Comparison of ENCODE assay signal across 8 cellular contexts in genomic region chr6:27795697-27796494, GRCh38.
DNase-seq lines count a peak whose midpoint lies in the region; ATAC-seq and TF ChIP-seq lines count a peak whose summit lies in the region.

No MANE protein-coding gene starts in this region.

- no peaks in the 10 kb centered on the region for H3K27me3 ChIP-seq in aorta (ENCODE audit: control insufficient read depth in 1 of 2, insufficient read depth in 2 of 2, low read length in 1 of 2)

- H3K27me3 Mint-ChIP-seq in naive B cell, result peaks cover 11 to 24% (median 22%) of the 10 kb centered on the region in 3 donors

- H3K4me3 ChIP-seq in epithelial cell of esophagus (ENCODE audit: low read length) (no peak overlapping the region), aorta (ENCODE audit: low read length in 2 of 2) (no peak overlapping the region)

- H3K27ac Mint-ChIP-seq in naive B cell, result peak overlapping the region in 2 of 6 donors; percentile 45 to 91

- TF ChIP-seq CTCF in epithelial cell of esophagus (IDR thresholded peaks at IDR 0.05; ENCODE audit: insufficient read depth, low read depth, low read length, missing control alignments), result peak; percentile 68

- H3K4me1 Mint-ChIP-seq in naive B cell, result peaks cover 20 to 23% (median 21%) of the 10 kb centered on the region in 3 donors

- 4% methylated on average over 5 of the region's 5 CpGs for WGBS in aorta, 2 donors

- H3K4me3 Mint-ChIP-seq in naive B cell, result peak overlapping the region in 2 of 8 donors; percentile 12 to 42

- intact Hi-C loops in aorta (cut with DNase I), result loop anchor here in 1 of 2 donors (2.0 to 5.0 kb wide), 2 partner anchors 43 to 106 kb away; no protein-coding TSS in a partner anchor

- H3K4me1 ChIP-seq in aorta (ENCODE audit: control insufficient read depth in 1 of 2, insufficient read depth in 2 of 2, low read length in 2 of 2), result no peaks in the 10 kb centered on the region

- peak; percentile 35 for ATAC-seq in GM18519 (IDR thresholded peaks at IDR 0.05; ENCODE audit: low FRiP score, unreplicated experiment)
- ATAC-seq in HG03442 (IDR thresholded peaks at IDR 0.05; ENCODE audit: unreplicated experiment), result peak; percentile 52
- peak; percentile 75 to 77 for ATAC-seq in activated CD4-positive, CD25-positive, alpha-beta regulatory T cell treated with anti-CD3 and anti-CD28 coated beads, Interleukin-2, amount 50 U/mL, for 24 hours
- peak; percentile 68 to 69 for ATAC-seq in naive B cell (ENCODE audit: low read depth in 2 of 2)
- peak; percentile 86 for ATAC-seq in aorta (ENCODE audit: low FRiP score)

- no peak overlapping the region for H3K27ac ChIP-seq in aorta (ENCODE audit: low read depth in 1 of 2, low read length in 2 of 2)

- DNase-seq in Ammon's horn (ENCODE audit: low spot score), result peak; percentile 69
- DNase-seq in NCI-H446 treated with DMSO at 0.1 percent for 48 hours (lab: John Stamatoyannopoulos, UW), result peak; percentile 79
- DNase-seq in epithelial cell of esophagus (ENCODE audit: low read depth), result peak; percentile 89
- peak; percentile 75 for DNase-seq in naive B cell
- DNase-seq in aorta, result no peak

- no peaks in the 10 kb centered on the region for H3K36me3 Mint-ChIP-seq in naive B cell

- no peaks in the 10 kb centered on the region for H3K9me3 ChIP-seq in aorta (ENCODE audit: control insufficient read depth, low read length)

- H3K9me3 Mint-ChIP-seq in naive B cell, result peaks cover 0 to 2% (median 0%) of the 10 kb centered on the region in 7 donors

- no peaks in the 10 kb centered on the region for H3K36me3 ChIP-seq in aorta (ENCODE audit: control insufficient read depth in 1 of 2, insufficient read depth in 2 of 2, low read length in 1 of 2)

Comparison
In these comparisons a context has a peak if more than half of its experiments do, and no peak if none do; other contexts are left out.
1. DNase-seq: peak in Ammon's horn (single experiment), NCI-H446 treated with DMSO at 0.1 percent for 48 hours (single experiment), epithelial cell of esophagus (single experiment) and naive B cell (single experiment); none in aorta (0 of 2).
2. ATAC-seq: peak in every context shown above with its lines; median percentile 86 in aorta; 76 in activated CD4-positive, CD25-positive, alpha-beta regulatory T cell treated with anti-CD3 and anti-CD28 coated beads, Interleukin-2, amount 50 U/mL, for 24 hours; 68 in naive B cell; 52 in HG03442; 35 in GM18519.